Comparison of ENCODE assay signal across 9 cellular contexts in the genomic region with DNA sequence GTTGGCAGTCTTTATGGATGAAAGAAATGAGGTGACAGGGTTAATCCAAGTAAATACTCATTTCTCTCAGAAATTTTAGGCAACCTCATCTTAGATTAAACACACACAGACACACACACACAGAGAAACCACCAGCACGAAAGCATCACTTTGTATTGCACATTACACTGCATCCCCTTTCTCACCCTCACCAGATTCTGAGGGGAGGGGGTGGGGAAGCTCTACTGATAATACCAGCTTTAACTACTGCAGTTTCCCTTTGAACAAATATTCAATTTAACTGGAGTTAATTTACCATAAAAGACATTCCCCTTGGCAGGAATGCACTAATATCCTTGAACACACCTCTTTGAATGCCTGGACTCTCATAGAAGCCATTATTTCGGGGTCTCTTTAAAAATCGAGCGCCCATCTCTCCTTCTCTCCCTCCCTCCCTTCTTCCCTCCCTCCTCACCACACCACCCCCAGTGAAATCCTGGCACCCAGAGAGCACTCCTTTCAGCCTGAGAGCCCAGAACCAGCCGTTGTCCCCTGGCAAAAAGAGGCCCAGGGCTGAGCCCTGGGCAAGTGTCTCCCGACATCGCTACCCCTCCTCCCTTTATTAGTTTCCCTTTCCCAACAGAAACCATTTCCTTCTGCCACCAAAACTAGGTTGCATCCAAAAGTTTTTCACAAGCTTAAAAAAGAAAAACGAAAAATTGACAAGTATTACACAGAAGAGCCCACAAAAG. TPM values are rescaled to one million over a fixed set of nuclear protein-coding genes. Genes with fewer than 3 reads are reported as not detected.
DNase-seq lines count a peak whose midpoint lies in the region; ATAC-seq and TF ChIP-seq lines count a peak whose summit lies in the region.
"Had no signal": no experiment of that assay in that cellular context is flagged by ENCODE, and none has a peak within 500 bp of the region (broad histone marks: within the 10 kb centered on the region; RNA-seq: fewer than 3 reads in every experiment).

No MANE protein-coding gene starts in this region.

- H3K27ac ChIP-seq in colonic mucosa: peak overlapping the region; percentile 71
- H3K27ac ChIP-seq in vagina: peak overlapping the region; percentile 96

- H3K9ac ChIP-seq in colonic mucosa (ENCODE audit: low read depth in 2 of 2, low read length in 2 of 2) (peak overlapping the region in 1 of 2 donors; percentile 78), mucosa of stomach (ENCODE audit: low read length) (peak overlapping the region; percentile 40)

- H3K27me3 ChIP-seq in colonic mucosa (no peaks in the 10 kb centered on the region), mucosa of stomach (ENCODE audit: control insufficient read depth, insufficient read depth, low read length) (no peaks in the 10 kb centered on the region), vagina (no peaks in the 10 kb centered on the region)

- H3K4me1 ChIP-seq in colonic mucosa: no peaks in the 10 kb centered on the region
- peaks cover 17% of the 10 kb centered on the region for H3K4me1 ChIP-seq in mucosa of stomach (ENCODE audit: control insufficient read depth, insufficient read depth, low read length)
- H3K4me1 ChIP-seq in vagina: peaks cover 60% of the 10 kb centered on the region

- H3K4me3 ChIP-seq in colonic mucosa (no peak overlapping the region), mucosa of stomach (ENCODE audit: low read length) (no peak overlapping the region), vagina (peak overlapping the region; percentile 75 to 86)

- peak; percentile 43 for DNase-seq in Right ventricle myocardium superior
- DNase-seq in Right ventricle myocardium inferior (ENCODE audit: missing footprints): no peak
- no peak for DNase-seq in colonic mucosa
- DNase-seq in vagina (ENCODE audit: extremely low spot score in 2 of 2): no peak
- no peak for DNase-seq in NCI-H187 treated with DMSO at 0.1 percent for 48 hours (lab: John Stamatoyannopoulos, UW)
- no peak for DNase-seq in NCI-H524 (lab: John Stamatoyannopoulos, UW)

- H3K9me3 ChIP-seq in colonic mucosa (no peaks in the 10 kb centered on the region), mucosa of stomach (ENCODE audit: control insufficient read depth, low read length) (no peaks in the 10 kb centered on the region), vagina (no peaks in the 10 kb centered on the region)

- intact Hi-C loops in Right ventricle myocardium superior (cut with DNase I) (loop anchor here (5.0 to 10.0 kb wide), 2 partner anchors 214 to 282 kb away; no protein-coding TSS in a partner anchor), Right ventricle myocardium inferior (cut with DNase I) (loop anchor here (5.0 to 10.0 kb wide), 4 partner anchors 399 to 889 kb away; no protein-coding TSS in a partner anchor), colonic mucosa (cut with DNase I) (loop anchor here (10.0 kb wide), 1 partner anchor 102 kb away; no protein-coding TSS in a partner anchor), vagina (cut with DNase I) (loop anchor here (10.0 kb wide), 1 partner anchor 222 kb away; no protein-coding TSS in a partner anchor)

- no peak for ATAC-seq in Right ventricle myocardium superior (ENCODE audit: poor library complexity)
- no peak for ATAC-seq in Right ventricle myocardium inferior
- ATAC-seq in GM21737 (IDR thresholded peaks at IDR 0.05; ENCODE audit: unreplicated experiment): no peak

- no peak for TF ChIP-seq POLR2A in vagina (IDR thresholded peaks at IDR 0.05)

- TF ChIP-seq CTCF in colonic mucosa (IDR thresholded peaks at IDR 0.05) (no peak), vagina (IDR thresholded peaks at IDR 0.05) (no peak)

- H3K36me3 ChIP-seq in colonic mucosa (no peaks in the 10 kb centered on the region), mucosa of stomach (ENCODE audit: control insufficient read depth, insufficient read depth, low read length) (no peaks in the 10 kb centered on the region), vagina (no peaks in the 10 kb centered on the region)

RNA-seq across cellular contexts. Expression of gene NFIB, which starts 2.8 kb away (rescaled TPM):
- total RNA-seq in Right ventricle myocardium superior (104 TPM), Right ventricle myocardium inferior (116 TPM), colonic mucosa (10 to 100 TPM; 53.0 to 54.0 TPM), vagina (73.4 TPM)
- total RNA-seq: T-helper 1 cell treated with Interleukin-12 subunit alpha and Interleukin-12 subunit beta and Interleukin-4 antibody, amounts not matched to agents 30 ng/mL and 1 ng/mL, for 36 hours had no signal

Comparison
In these comparisons a context has a peak if more than half of its experiments do, and no peak if none do; other contexts are left out.
1. H3K4me3 ChIP-seq: peak in vagina (2 of 2); none in colonic mucosa (single experiment) and mucosa of stomach (single experiment).